ENCODE assay signal across 8 cellular contexts in the genomic region with DNA sequence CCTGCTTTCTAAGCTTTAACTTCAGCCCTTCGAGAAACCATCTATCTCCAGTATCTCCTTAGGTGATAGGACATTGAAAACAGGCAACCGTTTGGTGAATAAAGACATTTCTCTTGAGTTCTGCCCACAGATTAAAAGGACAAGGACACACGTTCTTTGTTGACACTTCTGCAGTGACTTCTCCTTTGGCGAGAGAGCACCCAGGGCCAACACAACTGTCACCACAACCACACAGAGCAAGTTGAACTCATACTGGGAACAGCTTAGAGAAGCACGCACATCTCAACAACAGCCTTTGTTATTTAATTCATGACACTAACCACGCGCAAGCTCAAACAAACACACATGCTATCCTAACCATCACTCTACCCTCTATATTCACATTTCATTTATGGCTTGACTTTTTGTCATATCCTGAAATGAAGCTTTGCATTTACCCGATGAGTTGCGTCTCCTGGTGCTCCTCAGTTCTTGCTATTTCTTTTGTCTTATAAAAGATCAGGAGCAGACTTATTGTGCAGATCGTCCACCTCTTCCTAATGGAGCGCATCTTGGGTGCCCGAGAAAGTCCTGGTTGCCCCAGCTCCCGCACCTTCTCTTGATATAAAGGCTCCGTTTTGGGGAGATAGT. TPM values are rescaled to one million over a fixed set of nuclear protein-coding genes. Genes with fewer than 3 reads are reported as not detected.
DNase-seq lines count a peak whose midpoint lies in the region; ATAC-seq and TF ChIP-seq lines count a peak whose summit lies in the region.

No MANE protein-coding gene starts in this region.

- H3K9me3 ChIP-seq in SK-N-MC (ENCODE audit: low read depth, low read length) = no peaks in the 10 kb centered on the region
- H3K9me3 ChIP-seq in suprapubic skin = no peaks in the 10 kb centered on the region

- WGBS in suprapubic skin = under 1% methylated on average over 14 of the region's 14 CpGs

- H3K9ac ChIP-seq in SK-N-MC (ENCODE audit: insufficient read length) = no peak overlapping the region

- peaks cover 35% of the 10 kb centered on the region for H3K4me1 ChIP-seq in suprapubic skin

- H3K4me1 Mint-ChIP-seq in chondrocyte (ENCODE audit: low read depth) = peaks cover 37% of the 10 kb centered on the region

- H3K36me3 Mint-ChIP-seq in chondrocyte (ENCODE audit: low read depth) = peaks cover 2% of the 10 kb centered on the region

- H3K4me3 ChIP-seq in SK-N-MC (peak overlapping the region; percentile 82), suprapubic skin (peak overlapping the region; percentile 50)

- no peak for TF ChIP-seq POLR2A in suprapubic skin (IDR thresholded peaks at IDR 0.05)

- H3K27ac ChIP-seq in SK-N-MC (no peak overlapping the region), suprapubic skin (peak overlapping the region; percentile 46)

- in situ Hi-C loops in GM13977 (cut with MboI; ENCODE audit: low pct_unique_long_range_greater_than_20kb, low sequenced_read_pairs, unreplicated experiment) = no loop called here

- H3K36me3 ChIP-seq in SK-N-MC (ENCODE audit: insufficient read depth, low read length) (no peaks in the 10 kb centered on the region), suprapubic skin (no peaks in the 10 kb centered on the region)

- no peaks in the 10 kb centered on the region for H3K9me3 Mint-ChIP-seq in chondrocyte (ENCODE audit: low read depth)

- peaks cover 62% of the 10 kb centered on the region for H3K27me3 Mint-ChIP-seq in chondrocyte (ENCODE audit: low read depth)

- DNase-seq in DMS 273 (lab: John Stamatoyannopoulos, UW; ENCODE audit: unreplicated experiment) = peak; percentile 33
- DNase-seq in DMS 273 treated with DMSO at 0.1 percent for 48 hours (lab: John Stamatoyannopoulos, UW) = no peak
- no peak for DNase-seq in SK-N-MC (ENCODE audit: low read depth, low spot score)
- no peak for DNase-seq in chondrocyte (ENCODE audit: low spot score)
- DNase-seq in medulla oblongata (ENCODE audit: extremely low spot score) = peak; percentile 43
- no peak for DNase-seq in suprapubic skin (ENCODE audit: low spot score in 2 of 2)
- no peak for DNase-seq in GM13977 (ENCODE audit: low spot score)

- no peak for ATAC-seq in HG02798 (IDR thresholded peaks at IDR 0.05; ENCODE audit: poor library complexity, unreplicated experiment)

- H3K27me3 ChIP-seq in suprapubic skin = peaks cover 13% of the 10 kb centered on the region

- peak overlapping the region; percentile 62 for H3K4me3 Mint-ChIP-seq in chondrocyte (ENCODE audit: unreplicated experiment)

- no peak for TF ChIP-seq CTCF in chondrocyte (IDR thresholded peaks at IDR 0.05)
- TF ChIP-seq CTCF in suprapubic skin (IDR thresholded peaks at IDR 0.05) = no peak
- no peak for TF ChIP-seq CTCF in GM13977 (IDR thresholded peaks at IDR 0.05; ENCODE audit: extremely low read depth, insufficient read depth, missing control alignments)

- no peak for TF ChIP-seq EP300 in suprapubic skin (IDR thresholded peaks at IDR 0.05)

- H3K27ac Mint-ChIP-seq in chondrocyte (ENCODE audit: unreplicated experiment) = no peak overlapping the region

RNA-seq across cellular contexts. Expression of a gene that starts 0.6 kb away (rescaled TPM):
- total RNA-seq in chondrocyte (0.42 TPM in 1 of 3 replicates, not detected in the others), suprapubic skin (1 to 10 TPM in 1 of 4 donors, under 1 TPM in 3; 0.44 to 2.3 (median 0.82) TPM)

Comparison
In these comparisons a context has a peak if more than half of its experiments do, and no peak if none do; other contexts are left out.
1. DNase-seq: peak in DMS 273 (single experiment) and medulla oblongata (single experiment); none in DMS 273 treated with DMSO at 0.1 percent for 48 hours (single experiment), SK-N-MC (single experiment), chondrocyte (single experiment), suprapubic skin (0 of 2) and GM13977 (single experiment).